ENCODE assay signal across 8 cellular contexts in the genomic region with DNA sequence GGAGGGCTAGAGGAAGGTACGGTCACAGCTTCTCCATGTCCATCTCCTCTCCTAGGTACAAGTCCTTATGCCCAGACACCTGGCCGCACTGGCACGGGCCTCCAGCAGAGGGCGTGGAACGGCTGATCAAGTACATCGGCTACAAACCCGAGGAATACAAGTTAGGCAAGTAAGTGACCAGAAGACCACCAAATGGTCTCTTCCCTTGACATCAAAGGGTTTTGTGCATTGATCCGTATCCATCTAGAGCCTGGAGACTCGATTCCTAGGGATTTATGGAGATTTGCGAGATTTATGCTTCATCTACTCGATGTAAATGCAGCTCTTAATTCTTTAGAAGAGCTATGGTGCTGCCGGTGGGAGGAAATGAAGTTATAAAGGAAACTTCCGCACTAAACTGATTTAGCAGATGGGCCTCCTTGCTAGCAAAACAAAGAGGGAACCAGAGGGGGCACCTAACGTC. TPM values are rescaled to one million over a fixed set of nuclear protein-coding genes. Genes with fewer than 3 reads are reported as not detected.
DNase-seq lines count a peak whose midpoint lies in the region; ATAC-seq and TF ChIP-seq lines count a peak whose summit lies in the region.

No MANE protein-coding gene starts in this region.

- H3K9ac ChIP-seq in HCT116 (ENCODE audit: low read length) = no peak overlapping the region

- H3K27me3 ChIP-seq in HCT116 (ENCODE audit: insufficient read depth, low read length) (no peaks in the 10 kb centered on the region), left lung (no peaks in the 10 kb centered on the region)

- POLR2A ChIA-PET in HCT116 (lab: Charles Lee) = no interaction called here

- no peaks in the 10 kb centered on the region for H4K20me1 ChIP-seq in HCT116 (ENCODE audit: insufficient read depth)

- TF ChIP-seq CTCF in C4-2B (conservative IDR thresholded peaks at IDR 0.05) = peak; percentile 91
- peak; percentile 61 to 97 (median 92) for TF ChIP-seq CTCF in HCT116 (IDR thresholded peaks at IDR 0.05 in 2 of 3, conservative IDR thresholded peaks at IDR 0.05 in 1 of 3; ENCODE audit: borderline replicate concordance in 1 of 3, insufficient read depth in 1 of 3, low read depth in 2 of 3, low read length in 2 of 3)
- TF ChIP-seq CTCF in left lung (IDR thresholded peaks at IDR 0.05) = peak; percentile 77 to 80

- TF ChIP-seq POLR2A in HCT116 (IDR thresholded peaks at IDR 0.05; ENCODE audit: borderline replicate concordance, extremely low read depth, insufficient read depth, insufficient read length) (no peak), GM18505 (IDR thresholded peaks at IDR 0.05; ENCODE audit: borderline replicate concordance, extremely low read depth, insufficient read depth, insufficient read length) (no peak)

- H3K27me3 Mint-ChIP-seq in central memory CD8-positive, alpha-beta T cell = no peaks in the 10 kb centered on the region

- intact Hi-C loops in HCT116 (cut with micrococcal nuclease) = loop anchor here (2.0 kb wide), 1 partner anchor 44 kb away; a partner anchor contains a TSS
- intact Hi-C loops in left lung (cut with DNase I) = loop anchor here in 1 of 2 donors (2.0 kb wide), 1 partner anchor 44 kb away; a partner anchor contains a TSS

- peak overlapping the region; percentile 55 for H2AFZ ChIP-seq in HCT116 (ENCODE audit: low read depth, low read length, poor library complexity, severe bottlenecking)

- H3K9me3 Mint-ChIP-seq in central memory CD8-positive, alpha-beta T cell = no peaks in the 10 kb centered on the region

- H3K4me2 ChIP-seq in HCT116 (ENCODE audit: low read length) = peak overlapping the region; percentile 34

- H3K9me3 ChIP-seq in HCT116 (ENCODE audit: control insufficient read depth in 1 of 2, insufficient read depth in 1 of 2, low read depth in 1 of 2, low read length in 2 of 2) (peaks cover 0 to 5% of the 10 kb centered on the region in 2 experiments; a peak in 1 of 4 replicates), left lung (no peaks in the 10 kb centered on the region)

- peaks cover 13% of the 10 kb centered on the region for H3K4me1 Mint-ChIP-seq in central memory CD8-positive, alpha-beta T cell

- RAD21 ChIA-PET in HCT116 (lab: Charles Lee; ENCODE audit: low non-redundant PET in 1 of 2, low total read pairs in 2 of 2, uncharacterized antibody in 2 of 2, unreplicated experiment in 2 of 2) = interaction anchor here (0.6 to 1.9 kb wide), 3 partner anchors 30 to 413 kb away, joined by 3 to 4 read pairs (median 3); no protein-coding TSS in a partner anchor

- no peaks in the 10 kb centered on the region for H3K9me2 ChIP-seq in HCT116 (ENCODE audit: insufficient read depth)

- TF ChIP-seq RAD21 in HCT116 (IDR thresholded peaks at IDR 0.05; ENCODE audit: low read depth) = peak; percentile 62

- H3K4me1 ChIP-seq in HCT116 (ENCODE audit: control insufficient read depth in 1 of 2, insufficient read depth in 2 of 2, low read length in 2 of 2) (peaks cover 0 to 11% of the 10 kb centered on the region in 2 experiments; a peak in 2 of 4 replicates), left lung (no peaks in the 10 kb centered on the region)

- BruUV-seq in HCT116 (replicated peaks; lab: Mats Ljungman, UMichigan) = no TSS peak

- H3K27ac ChIP-seq in C4-2B (no peak overlapping the region), HCT116 (ENCODE audit: low read depth, low read length) (no peak overlapping the region), left lung (no peak overlapping the region)

- ATAC-seq in HCT116 (peak; percentile 86), left lung (peak; percentile 92), GM18505 (IDR thresholded peaks at IDR 0.05; ENCODE audit: unreplicated experiment) (no peak)
- ATAC-seq in central memory CD8-positive, alpha-beta T cell (replicated peaks; ENCODE audit: extremely low read depth, poor library complexity, severe bottlenecking) = peak; percentile 74

- peak overlapping the region; percentile 14 for H3K27ac Mint-ChIP-seq in central memory CD8-positive, alpha-beta T cell (ENCODE audit: low read depth)

- peak overlapping the region; percentile 17 for H3K4me3 Mint-ChIP-seq in central memory CD8-positive, alpha-beta T cell

- H3K36me3 ChIP-seq in HCT116 (ENCODE audit: control insufficient read depth in 1 of 2, insufficient read depth in 2 of 2, low read length in 2 of 2) (no peaks in the 10 kb centered on the region), left lung (no peaks in the 10 kb centered on the region)

- H3K4me3 ChIP-seq in HCT116 (replicated peaks in 1 of 2; ENCODE audit: low read depth in 1 of 2, low read length in 2 of 2) = no peak overlapping the region
- no peak overlapping the region for H3K4me3 ChIP-seq in left lung

- CTCF ChIA-PET in HCT116 (lab: Charles Lee) = interaction anchor here (0.9 to 2.6 kb wide), 18 partner anchors 11 to 412 kb away, joined by 3 to 19 read pairs (median 4); a partner anchor contains a TSS

- H3K36me3 Mint-ChIP-seq in central memory CD8-positive, alpha-beta T cell (ENCODE audit: insufficient read depth) = peaks cover 1% of the 10 kb centered on the region

- H3K79me2 ChIP-seq in HCT116 (ENCODE audit: insufficient read depth, low read length) = no peaks in the 10 kb centered on the region

- peak; percentile 84 for DNase-seq in HCT116 (ENCODE audit: low read depth, low spot score)
- peak; percentile 10 for DNase-seq in NCI-H446 treated with DMSO at 0.1 percent for 48 hours (lab: John Stamatoyannopoulos, UW)
- peak; percentile 55 to 78 for DNase-seq in activated CD4-positive, alpha-beta T cell treated with anti-CD3 and anti-CD28 coated beads for 24 hours (ENCODE audit: low read depth in 2 of 2)
- peak; percentile 57 to 61 for DNase-seq in central memory CD8-positive, alpha-beta T cell (ENCODE audit: low spot score in 2 of 2)
- DNase-seq in left lung = peak; percentile 88 to 95
- peak; percentile 82 for DNase-seq in stimulated activated CD4-positive, alpha-beta T cell treated with anti-CD3 and anti-CD28 coated beads, Interleukin-4, amount 100 ng/mL, for 24 hours

TF ChIP-seq in HCT116, 20 proteins besides CTCF, POLR2A, EP300 and RAD21:
- TF ChIP-seq ZFX (IDR thresholded peaks at IDR 0.05) = no peak
- no peak for TF ChIP-seq YY1 (IDR thresholded peaks at IDR 0.05; ENCODE audit: extremely low read depth, insufficient replicate concordance, low read depth, low read length)
- TF ChIP-seq TCF7L2 (IDR thresholded peaks at IDR 0.05; ENCODE audit: borderline replicate concordance, extremely low read depth, insufficient read depth, insufficient read length) = peak; percentile 14
- TF ChIP-seq SP1 (IDR thresholded peaks at IDR 0.05; ENCODE audit: low read depth) = no peak
TF ChIP-seq in HCT116: peak in this region for 1.

RNA-seq across cellular contexts. Expression of a gene that starts 44.2 kb away (rescaled TPM):
- total RNA-seq in HCT116 (2021; ENCODE audit: unreplicated experiment) (34.7 TPM), left lung (10 to 100 TPM; 58.3 to 68.2 TPM)
- 29.2 and 31.1 TPM in 2 replicates for polyA plus RNA-seq in HCT116 (2012)

RNA-seq across cellular contexts. Expression of a gene that starts 44.6 kb away (rescaled TPM):
- total RNA-seq in HCT116 (2021; ENCODE audit: unreplicated experiment) = 28.9 TPM
- 12.6 and 15.7 TPM in 2 replicates for polyA plus RNA-seq in HCT116 (2012)
- 10 to 100 TPM; 41.4 to 42.5 TPM for total RNA-seq in left lung

Comparison
In these comparisons a context has a peak if more than half of its experiments do, and no peak if none do; other contexts are left out.
1. DNase-seq: peak in every context shown above with its lines; median percentile 92 in left lung; 84 in HCT116; 82 in stimulated activated CD4-positive, alpha-beta T cell treated with anti-CD3 and anti-CD28 coated beads, Interleukin-4, amount 100 ng/mL, for 24 hours; 66 in activated CD4-positive, alpha-beta T cell treated with anti-CD3 and anti-CD28 coated beads for 24 hours; 59 in central memory CD8-positive, alpha-beta T cell; 10 in NCI-H446 treated with DMSO at 0.1 percent for 48 hours.